In genomic region chr11:114141863-114142590, GRCh38 we compare ENCODE assay signal across 1 cellular context.
TF ChIP-seq lines count a peak whose summit lies in the region.

No MANE protein-coding gene starts in this region.

TF ChIP-seq in SK-N-SH, 30 proteins besides CTCF, POLR2A, EP300 and RAD21 (continued from another document):
- no peak for TF ChIP-seq REST (IDR thresholded peaks at IDR 0.05; ENCODE audit: low read depth, low read length)
- no peak for TF ChIP-seq TEAD4 (IDR thresholded peaks at IDR 0.05; ENCODE audit: borderline replicate concordance, insufficient read depth)
